In genomic region chr4:24713604-24714003, GRCh38 we compare ENCODE assay signal across 9 cellular contexts.
"Had no signal": no experiment of that assay in that cellular context is flagged by ENCODE, and none has a peak within 500 bp of the region (broad histone marks: within the 10 kb centered on the region; RNA-seq: fewer than 3 reads in every experiment).

No MANE protein-coding gene starts in this region.

- H2AFZ ChIP-seq: GM23248 had no signal

- DNase-seq: GM23248, GOT3, H7, HFFc6, KBM-7 had no signal

- H3K4me1 ChIP-seq: HAP-1 had no signal

- H3K9ac ChIP-seq: GM23248, KMS-11 had no signal

- H3K4me3 ChIP-seq: GM23248, HAP-1 had no signal

- ATAC-seq: HCT116 had no signal

- H3K27ac ChIP-seq: GM23248, HL-60, KMS-11 had no signal

- H3K4me2 ChIP-seq: KMS-11 had no signal

- H3K36me3 ChIP-seq: HAP-1 had no signal

- H3K9me3 ChIP-seq: HAP-1 had no signal
